8 cellular contexts compared by ENCODE assay signal in the genomic region with DNA sequence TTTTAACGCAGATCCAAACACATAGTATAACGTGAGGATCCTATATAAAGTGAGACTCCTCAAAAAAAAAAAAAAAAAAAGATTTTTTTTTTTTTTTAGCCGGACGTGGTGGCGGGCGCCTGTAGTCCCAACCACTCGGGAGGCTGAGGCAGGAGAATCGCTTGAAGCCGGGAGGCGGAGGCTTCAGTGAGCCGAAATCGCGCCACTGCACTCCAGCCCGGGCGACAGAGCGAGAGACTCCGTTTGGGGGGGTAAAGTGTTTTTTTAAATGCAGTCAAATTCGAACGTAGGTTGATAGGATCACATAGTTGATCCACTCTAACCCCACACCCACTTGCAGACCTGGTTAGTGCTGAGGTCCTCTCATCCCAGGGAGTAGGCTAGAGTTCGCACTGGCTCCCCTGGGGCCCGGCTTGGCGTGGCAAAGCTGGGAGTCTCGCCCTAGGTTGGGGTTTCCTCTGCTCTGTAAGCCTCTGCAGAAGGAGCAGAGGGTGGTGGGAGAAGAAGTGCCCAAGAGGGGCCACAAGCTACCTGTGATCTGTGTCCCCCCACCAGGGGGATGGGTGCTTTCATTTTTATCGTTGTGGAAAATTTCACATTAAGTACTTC. TPM values are rescaled to one million over a fixed set of nuclear protein-coding genes. Genes with fewer than 3 reads are reported as not detected.
DNase-seq lines count a peak whose midpoint lies in the region; ATAC-seq, FAIRE-seq and TF ChIP-seq lines count a peak whose summit lies in the region.

No MANE protein-coding gene starts in this region.

- whole genome bisulfite sequencing in endodermal cell (ENCODE audit: insufficient coverage in 1 of 2, insufficient read length in 1 of 2), 2 experiments: 48 to 90% methylated on average over 3 to 18 of the region's 24 CpGs
- no CpG with 5 or more reads among the region's 24 CpGs for WGBS in neuronal stem cell (ENCODE audit: extremely low coverage in 2 of 2, insufficient read length in 2 of 2, insufficient replicate concordance in 1 of 2), 2 donors

- H2BK120ac ChIP-seq in neuronal stem cell (ENCODE audit: low read depth, low read length): no peak overlapping the region

- CTCF ChIA-PET in Calu3 (lab: Charles Lee): no interaction called here

- H2AK5ac ChIP-seq in neuronal stem cell (ENCODE audit: low read depth, low read length): peak overlapping the region; percentile 89

- intact Hi-C loops in Calu3 (cut with micrococcal nuclease; ENCODE audit: unreplicated experiment): loop anchor here (10.0 kb wide), 1 partner anchor 217 kb away; the partner anchor contains the start of gene ZNF274

- peak overlapping the region; percentile 71 for H3K18ac ChIP-seq in neuronal stem cell (ENCODE audit: low read length)

- H3K4me2 ChIP-seq in neuronal stem cell (ENCODE audit: insufficient read depth, low read length, poor library complexity, severe bottlenecking): peak overlapping the region; percentile 67

- H3K9ac ChIP-seq in NT2/D1 (ENCODE audit: insufficient read length, low read depth): peak overlapping the region; percentile 95
- H3K9ac ChIP-seq in endodermal cell (ENCODE audit: extremely low read depth, low read length, poor library complexity, severe bottlenecking): peak overlapping the region; percentile 86
- H3K9ac ChIP-seq in neuronal stem cell (ENCODE audit: low read depth, low read length, poor library complexity): peak overlapping the region; percentile 24

- H3K14ac ChIP-seq in neuronal stem cell (ENCODE audit: low read length): no peak overlapping the region

- H3K36me3 ChIP-seq in NT2/D1 (ENCODE audit: insufficient read depth, insufficient read length, low read length): peaks cover 7% of the 10 kb centered on the region
- no peaks in the 10 kb centered on the region for H3K36me3 ChIP-seq in endodermal cell (ENCODE audit: control insufficient read depth, insufficient read depth, low read length)
- peaks cover 1 to 13% of the 10 kb centered on the region in 2 donors for H3K36me3 ChIP-seq in neuronal stem cell (replicated peaks in 1 of 2; ENCODE audit: control insufficient read depth in 2 of 2, insufficient read depth in 2 of 2, low read length in 2 of 2)

- peaks cover 8% of the 10 kb centered on the region for H3K79me1 ChIP-seq in neuronal stem cell (ENCODE audit: low read depth, low read length)

- BruUV-seq in Calu3 (replicated peaks; lab: Mats Ljungman, UMichigan): no TSS peak

- DNase-seq in Calu3: no peak
- no peak for DNase-seq in NT2/D1 (ENCODE audit: low read depth, low spot score)
- DNase-seq in endodermal cell: no peak
- DNase-seq in neuronal stem cell (ENCODE audit: low spot score): no peak
- no peak for DNase-seq in SKM-1 treated with dmso at 0.1 percent for 144 hours (lab: John Stamatoyannopoulos, UW; ENCODE audit: unreplicated experiment)
- no peak for DNase-seq in D721Med (ENCODE audit: insufficient read length, low spot score)

- no peak overlapping the region for H4K91ac ChIP-seq in neuronal stem cell (ENCODE audit: low read depth, low read length, poor library complexity)

- no peaks in the 10 kb centered on the region for H3K9me3 ChIP-seq in NT2/D1 (ENCODE audit: insufficient read depth, low read length)
- H3K9me3 ChIP-seq in endodermal cell (ENCODE audit: control insufficient read depth, low read length): no peaks in the 10 kb centered on the region
- H3K9me3 ChIP-seq in neuronal stem cell (replicated peaks in 1 of 2; ENCODE audit: control insufficient read depth in 2 of 2, insufficient read depth in 1 of 2, low read depth in 1 of 2, low read length in 2 of 2): peaks cover 2 to 19% of the 10 kb centered on the region in 2 donors

- no peaks in the 10 kb centered on the region for H3K9me3 Mint-ChIP-seq in Calu3 (ENCODE audit: low read depth, unreplicated experiment)
- H3K9me3 Mint-ChIP-seq in endodermal cell: peaks cover 7% of the 10 kb centered on the region

- no peak overlapping the region for H2BK5ac ChIP-seq in neuronal stem cell (ENCODE audit: low read length)

- H4K8ac ChIP-seq in neuronal stem cell (ENCODE audit: low read depth, low read length): no peak overlapping the region

- H3K4me3 Mint-ChIP-seq in Calu3 (ENCODE audit: low read depth, unreplicated experiment): peak overlapping the region; percentile 100
- H3K4me3 Mint-ChIP-seq in endodermal cell: peak overlapping the region; percentile 76

- peak overlapping the region; percentile 55 for H2BK15ac ChIP-seq in neuronal stem cell (ENCODE audit: low read length)

- H3K23ac ChIP-seq in neuronal stem cell (ENCODE audit: low read depth, low read length, poor library complexity): no peak overlapping the region

- TF ChIP-seq CTCF in Calu3 (IDR thresholded peaks at IDR 0.05; ENCODE audit: unreplicated experiment) (no peak), endodermal cell (conservative IDR thresholded peaks at IDR 0.05) (peak; percentile 15), D721Med (IDR thresholded peaks at IDR 0.05; ENCODE audit: insufficient read depth, missing control alignments) (no peak)

- H3K27ac Mint-ChIP-seq in Calu3 (ENCODE audit: unreplicated experiment): peak overlapping the region; percentile 99
- H3K27ac Mint-ChIP-seq in endodermal cell: no peak overlapping the region

- no peak for ATAC-seq in HG02973 (IDR thresholded peaks at IDR 0.05; ENCODE audit: unreplicated experiment)
- ATAC-seq in GM18502 (IDR thresholded peaks at IDR 0.05; ENCODE audit: poor library complexity, unreplicated experiment): no peak

- H3K4me3 ChIP-seq in NT2/D1 (ENCODE audit: insufficient read length, low read depth) (peak overlapping the region; percentile 64), endodermal cell (ENCODE audit: low read length) (peak overlapping the region; percentile 86), neuronal stem cell (ENCODE audit: low read length in 2 of 2) (peak overlapping the region; percentile 83 to 95)

- H3K36me3 Mint-ChIP-seq in Calu3 (ENCODE audit: insufficient read depth, unreplicated experiment): peaks cover 39% of the 10 kb centered on the region
- peaks cover 4% of the 10 kb centered on the region for H3K36me3 Mint-ChIP-seq in endodermal cell (ENCODE audit: low read depth)

- H3K4me1 ChIP-seq in NT2/D1 (ENCODE audit: insufficient read depth, insufficient read length) (peaks cover 9% of the 10 kb centered on the region), endodermal cell (ENCODE audit: control insufficient read depth, insufficient read depth, low read length) (peaks cover 6% of the 10 kb centered on the region), neuronal stem cell (ENCODE audit: control insufficient read depth in 2 of 2, insufficient read depth in 1 of 2, low read depth in 1 of 2, low read length in 2 of 2) (peaks cover 7 to 13% of the 10 kb centered on the region in 2 donors)

- no peak overlapping the region for H3K4ac ChIP-seq in neuronal stem cell (ENCODE audit: low read length)

- no peak overlapping the region for H2BK12ac ChIP-seq in neuronal stem cell (ENCODE audit: low read length)

- H3K27ac ChIP-seq in endodermal cell (ENCODE audit: low read depth, low read length) (no peak overlapping the region), neuronal stem cell (replicated peaks; ENCODE audit: low read length) (peak overlapping the region; percentile 87)

- H2AFZ ChIP-seq in neuronal stem cell (ENCODE audit: low read length): peak overlapping the region; percentile 87

- H3K27me3 ChIP-seq in NT2/D1 (ENCODE audit: insufficient read depth, insufficient read length) (no peaks in the 10 kb centered on the region), endodermal cell (ENCODE audit: control insufficient read depth, insufficient read depth, low read length, poor library complexity, severe bottlenecking) (no peaks in the 10 kb centered on the region), neuronal stem cell (ENCODE audit: control insufficient read depth in 3 of 3, insufficient read depth in 3 of 3, low read depth in 1 of 3, low read length in 3 of 3) (peaks cover 0 to 6% (median 2%) of the 10 kb centered on the region in 3 experiments)

- no peak for FAIRE-seq in D721Med (lab: Jason Lieb, UNC)

- H3K4me1 Mint-ChIP-seq in Calu3 (ENCODE audit: low read depth, unreplicated experiment) (peaks cover 26% of the 10 kb centered on the region), endodermal cell (peaks cover 12% of the 10 kb centered on the region)

- H3K27me3 Mint-ChIP-seq in Calu3 (ENCODE audit: unreplicated experiment) (no peaks in the 10 kb centered on the region), endodermal cell (ENCODE audit: insufficient read depth) (peaks cover 39% of the 10 kb centered on the region)

RNA-seq across cellular contexts. Expression of gene RNF225, which starts 6.5 kb away (rescaled TPM):
- total RNA-seq in Calu3 (2022) (0.51 and 0.61 TPM in 2 replicates), endodermal cell (under 1 TPM; 0.82 to 0.92 TPM)
- not detected for polyA plus RNA-seq in endodermal cell (2013, experiment 1 of 2)
- polyA plus RNA-seq in endodermal cell (2013, experiment 2 of 2): not detected
- not detected for polyA plus RNA-seq in neuronal stem cell (2013, experiment 1 of 2)
- polyA plus RNA-seq in neuronal stem cell (2013, experiment 2 of 2): 0.08 TPM

RNA-seq across cellular contexts. Expression of gene ZNF584, which starts 6.5 kb away (rescaled TPM):
- total RNA-seq in Calu3 (2022) (21.8 and 23.4 TPM in 2 replicates), endodermal cell (10 to 100 TPM; 10.3 to 14.8 TPM)
- polyA plus RNA-seq in endodermal cell (2013, experiment 1 of 2): 9.5 TPM
- polyA plus RNA-seq in endodermal cell (2013, experiment 2 of 2): 10.8 TPM
- 10.2 TPM for polyA plus RNA-seq in neuronal stem cell (2013, experiment 1 of 2)
- 10.1 TPM for polyA plus RNA-seq in neuronal stem cell (2013, experiment 2 of 2)

RNA-seq across cellular contexts. Expression of gene RPS5, which starts 14.9 kb away (rescaled TPM):
- 971 and 1,079 TPM in 2 replicates for total RNA-seq in Calu3 (2022)
- 1,000 to 10,000 TPM in 1 of 2 donors, 100 to 1,000 TPM in 1; 896 to 1,039 TPM for total RNA-seq in endodermal cell
- 1,332 TPM for polyA plus RNA-seq in endodermal cell (2013, experiment 1 of 2)
- 1,223 TPM for polyA plus RNA-seq in endodermal cell (2013, experiment 2 of 2)
- polyA plus RNA-seq in neuronal stem cell (2013, experiment 1 of 2): 1,502 TPM
- 1,437 TPM for polyA plus RNA-seq in neuronal stem cell (2013, experiment 2 of 2)

RNA-seq across cellular contexts. Expression of gene ZNF837, which starts 21.1 kb away (rescaled TPM):
- total RNA-seq in Calu3 (2022) (0.47 and 0.81 TPM in 2 replicates), endodermal cell (1 to 10 TPM; 3.1 to 3.8 TPM)
- 3.6 TPM for polyA plus RNA-seq in endodermal cell (2013, experiment 1 of 2)
- 2.3 TPM for polyA plus RNA-seq in endodermal cell (2013, experiment 2 of 2)
- polyA plus RNA-seq in neuronal stem cell (2013, experiment 1 of 2): 3.1 TPM
- 3.2 TPM for polyA plus RNA-seq in neuronal stem cell (2013, experiment 2 of 2)

RNA-seq across cellular contexts. Expression of gene ZNF132, which starts 38.0 kb away (rescaled TPM):
- total RNA-seq in Calu3 (2022) (not detected in 2 replicates), endodermal cell (1 to 10 TPM in 1 of 2 donors, under 1 TPM in 1; 0.71 to 1.2 TPM)
- polyA plus RNA-seq in endodermal cell (2013, experiment 1 of 2): 3.3 TPM
- 2.6 TPM for polyA plus RNA-seq in endodermal cell (2013, experiment 2 of 2)
- 1.2 TPM for polyA plus RNA-seq in neuronal stem cell (2013, experiment 1 of 2)
- polyA plus RNA-seq in neuronal stem cell (2013, experiment 2 of 2): 1.3 TPM

Comparison
In these comparisons a context has a peak if more than half of its experiments do, and no peak if none do; other contexts are left out.
1. H3K9ac ChIP-seq: peak in every context shown above with its lines; median percentile 95 in NT2/D1; 86 in endodermal cell; 24 in neuronal stem cell.